Comparison of ENCODE assay signal across 29 cellular contexts in genomic region chr6:149857541-149857940, GRCh38. TPM values are rescaled to one million over a fixed set of nuclear protein-coding genes. Genes with fewer than 3 reads are reported as not detected.
DNase-seq lines count a peak whose midpoint lies in the region; ATAC-seq, FAIRE-seq and TF ChIP-seq lines count a peak whose summit lies in the region.
"Had no signal": no experiment of that assay in that cellular context is flagged by ENCODE, and none has a peak within 500 bp of the region (broad histone marks: within the 10 kb centered on the region; RNA-seq: fewer than 3 reads in every experiment).

No MANE protein-coding gene starts in this region.

- H2BK15ac ChIP-seq in IMR-90 (ENCODE audit: low read depth, low read length) = peak overlapping the region; percentile 82

- peak overlapping the region; percentile 82; the same call in 1 of the 2 replicates for H3K23ac ChIP-seq in IMR-90 (ENCODE audit: low read depth, low read length)

- CTCF ChIA-PET in A549 (lab: Yijun Ruan, JAX) = interaction anchor here (0.6 to 1.3 kb wide), 3 partner anchors 8 to 1008 kb away, joined by 3 to 6 read pairs (median 5); no protein-coding TSS in a partner anchor
- CTCF ChIA-PET in IMR-90 (lab: Yijun Ruan, JAX) = interaction anchor here (0.7 kb wide), 1 partner anchor 46 kb away, joined by 6 read pairs; no protein-coding TSS in a partner anchor

- TF ChIP-seq RAD21 in A549 (conservative IDR thresholded peaks at IDR 0.05 in 1 of 2, IDR thresholded peaks at IDR 0.05 in 1 of 2) (no peak), IMR-90 (IDR thresholded peaks at IDR 0.05; ENCODE audit: low read length) (no peak)

- H2BK5ac ChIP-seq in IMR-90 (ENCODE audit: low read depth, low read length, poor library complexity, severe bottlenecking) = peak overlapping the region; percentile 98

- H3K79me2 ChIP-seq in astrocyte (ENCODE audit: insufficient read depth, low read length) (peaks cover 73% of the 10 kb centered on the region), keratinocyte (ENCODE audit: control insufficient read depth, insufficient read depth, low read length) (peaks cover 51% of the 10 kb centered on the region)

- POLR2A ChIA-PET in A549 (lab: Yijun Ruan, JAX) = no interaction called here
- POLR2A ChIA-PET in IMR-90 (lab: Charles Lee; ENCODE audit: unreplicated experiment) = no interaction called here

- peaks cover 2% of the 10 kb centered on the region for H3K27me3 Mint-ChIP-seq in astrocyte (ENCODE audit: low read depth, unreplicated experiment)
- H3K27me3 Mint-ChIP-seq in activated naive CD8-positive, alpha-beta T cell treated with anti-CD3 and anti-CD28 coated beads for 36 hours = peaks cover 44% of the 10 kb centered on the region

- peak overlapping the region; percentile 84; the same call in 1 of the 2 replicates for H4K91ac ChIP-seq in IMR-90 (ENCODE audit: insufficient read depth, low read depth, low read length)

- peak overlapping the region; percentile 33; the same call in 1 of the 3 replicates for H3K4me3 ChIP-seq in A549
- H3K4me3 ChIP-seq in IMR-90 (ENCODE audit: insufficient read depth, low read depth, low read length) = no peak overlapping the region
- H3K4me3 ChIP-seq in astrocyte (ENCODE audit: insufficient read depth, low read depth, low read length) = peak overlapping the region; percentile 68
- H3K4me3 ChIP-seq in keratinocyte (ENCODE audit: control insufficient read depth in 2 of 3, extremely low read depth in 1 of 3, insufficient read depth in 2 of 3, low read depth in 1 of 3, low read length in 3 of 3) = no peak overlapping the region
- H3K4me3 ChIP-seq in coronary artery = no peak overlapping the region
- H3K4me3 ChIP-seq: body of pancreas, hepatocyte had no signal

- WGBS in A549 (ENCODE audit: missing lambda C conversion rate) = 86% methylated on average over 5 of the region's 5 CpGs
- no CpG with 5 or more reads among the region's 5 CpGs for WGBS in IMR-90 (ENCODE audit: extremely low coverage in 2 of 2, insufficient read length in 1 of 2), 2 experiments

- no peak overlapping the region; the same call in 1 of the 2 replicates for H4K5ac ChIP-seq in IMR-90 (ENCODE audit: low read depth, low read length)

- H3K9me3 Mint-ChIP-seq in astrocyte (ENCODE audit: unreplicated experiment) = no peaks in the 10 kb centered on the region
- H3K9me3 Mint-ChIP-seq in activated naive CD8-positive, alpha-beta T cell treated with anti-CD3 and anti-CD28 coated beads for 36 hours = no peaks in the 10 kb centered on the region
- H3K9me3 Mint-ChIP-seq: stimulated activated naive CD8-positive, alpha-beta T cell treated with anti-CD3 and anti-CD28 coated beads, Interleukin-15, Interleukin-2, amounts not matched to agents 100 ng/mL and 50 ng/mL, for 24 hours had no signal

- TF ChIP-seq POLR2A in A549 (IDR thresholded peaks at IDR 0.05; ENCODE audit: low read length) (no peak), IMR-90 (IDR thresholded peaks at IDR 0.05; ENCODE audit: low read depth, low read length) (no peak)

- no peaks in the 10 kb centered on the region for H3K9me3 ChIP-seq in A549
- H3K9me3 ChIP-seq in IMR-90 (ENCODE audit: control insufficient read depth, insufficient read depth, low read length) = no peaks in the 10 kb centered on the region
- no peaks in the 10 kb centered on the region for H3K9me3 ChIP-seq in astrocyte (ENCODE audit: insufficient read depth, low read depth, low read length)
- H3K9me3 ChIP-seq in keratinocyte (ENCODE audit: control insufficient read depth, low read depth, low read length) = no peaks in the 10 kb centered on the region
- H3K9me3 ChIP-seq: BE2C, body of pancreas had no signal

- TF ChIP-seq CTCF in A549 (IDR thresholded peaks at IDR 0.05) = no peak
- TF ChIP-seq CTCF in IMR-90 (conservative IDR thresholded peaks at IDR 0.05; ENCODE audit: low read depth, low read length) = no peak
- no peak for TF ChIP-seq CTCF in astrocyte (IDR thresholded peaks at IDR 0.05; ENCODE audit: insufficient read depth, low read depth, low read length)
- no peak for TF ChIP-seq CTCF in keratinocyte (optimal IDR thresholded peaks at IDR 0.05 in 1 of 3, IDR thresholded peaks at IDR 0.05 in 1 of 3, conservative IDR thresholded peaks at IDR 0.05 in 1 of 3; ENCODE audit: extremely low read depth in 1 of 3, insufficient read depth in 2 of 3, low read length in 3 of 3)
- TF ChIP-seq CTCF in coronary artery (IDR thresholded peaks at IDR 0.05) = no peak

- BruUV-seq in IMR-90 (replicated peaks; lab: Mats Ljungman, UMichigan) = no TSS peak

- dilution Hi-C loops in IMR-90 (cut with HindIII; ENCODE audit: low sequenced_read_pairs, unreplicated experiment) (no loop called here), keratinocyte (cut with MboI; ENCODE audit: extremely low pct_ligation_motif_present, low sequenced_read_pairs) (no loop called here)

- no peak overlapping the region for H3K27ac Mint-ChIP-seq in astrocyte (ENCODE audit: unreplicated experiment)
- no peak overlapping the region for H3K27ac Mint-ChIP-seq in activated naive CD8-positive, alpha-beta T cell treated with anti-CD3 and anti-CD28 coated beads for 36 hours
- H3K27ac Mint-ChIP-seq: stimulated activated naive CD8-positive, alpha-beta T cell treated with anti-CD3 and anti-CD28 coated beads, Interleukin-15, Interleukin-2, amounts not matched to agents 100 ng/mL and 50 ng/mL, for 24 hours had no signal

- peak overlapping the region; percentile 50 for H3K4me3 Mint-ChIP-seq in astrocyte (ENCODE audit: unreplicated experiment)
- H3K4me3 Mint-ChIP-seq in activated naive CD8-positive, alpha-beta T cell treated with anti-CD3 and anti-CD28 coated beads for 36 hours = no peak overlapping the region
- H3K4me3 Mint-ChIP-seq: stimulated activated naive CD8-positive, alpha-beta T cell treated with anti-CD3 and anti-CD28 coated beads, Interleukin-15, Interleukin-2, amounts not matched to agents 100 ng/mL and 50 ng/mL, for 24 hours had no signal

- no peak for FAIRE-seq in A549 (lab: Jason Lieb, UNC)
- FAIRE-seq in astrocyte (lab: Jason Lieb, UNC) = no peak
- FAIRE-seq in keratinocyte (lab: Jason Lieb, UNC) = no peak
- FAIRE-seq: A204.1, GM19239, HTR-8/SVneo had no signal

- H3K4me1 ChIP-seq in A549 = peaks cover 92% of the 10 kb centered on the region
- peaks cover 34% of the 10 kb centered on the region for H3K4me1 ChIP-seq in IMR-90 (ENCODE audit: control insufficient read depth, insufficient read depth, low read length)
- peaks cover 54% of the 10 kb centered on the region for H3K4me1 ChIP-seq in astrocyte (ENCODE audit: insufficient read depth, low read length)
- H3K4me1 ChIP-seq in keratinocyte (ENCODE audit: control insufficient read depth, extremely low read depth, insufficient read depth, low read length) = peaks cover 70% of the 10 kb centered on the region

- TF ChIP-seq EP300 in A549 (IDR thresholded peaks at IDR 0.05) = no peak

- H4K20me1 ChIP-seq in IMR-90 (ENCODE audit: insufficient read depth, low read length) = peaks cover 16% of the 10 kb centered on the region
- H4K20me1 ChIP-seq in astrocyte (ENCODE audit: insufficient read depth, low read length) = peaks cover 8% of the 10 kb centered on the region
- H4K20me1 ChIP-seq in keratinocyte (ENCODE audit: control insufficient read depth, extremely low read depth, insufficient read depth, low read length) = no peaks in the 10 kb centered on the region

- peak overlapping the region; percentile 69; the same call in 1 of the 2 replicates for H2AK5ac ChIP-seq in IMR-90 (ENCODE audit: low read depth, low read length)

- H4K8ac ChIP-seq in IMR-90 (ENCODE audit: low read depth in 2 of 2, low read length in 2 of 2) = peak overlapping the region in 1 of 2 experiments; percentile 77; a peak in 3 of 4 replicates

- DNase-seq in A549 (ENCODE audit: low read depth in 1 of 2, low spot score in 1 of 2) = no peak
- no peak for DNase-seq in IMR-90
- no peak for DNase-seq in astrocyte (ENCODE audit: low read depth)
- DNase-seq in keratinocyte (ENCODE audit: low read depth, low spot score) = no peak
- DNase-seq in pons (ENCODE audit: low spot score) = no peak
- no peak for DNase-seq in DMS79 (lab: John Stamatoyannopoulos, UW)
- no peak for DNase-seq in activated naive CD8-positive, alpha-beta T cell treated with anti-CD3 and anti-CD28 coated beads for 36 hours
- DNase-seq in coronary artery (ENCODE audit: low spot score) = no peak
- DNase-seq: activated CD4-positive, alpha-beta T cell treated with anti-CD3 and anti-CD28 coated beads for 4 hours; activated CD8-positive, alpha-beta memory T cell treated with anti-CD3 and anti-CD28 coated beads for 24 hours; activated gamma-delta T cell treated with Interleukin-2 at 50 U/mL for 16 hours; BE2C; body of pancreas; effector CD8-positive, alpha-beta T cell; foreskin melanocyte; H7; KBM-7; left colon; MM.1S; NCI-H2081; NCI-H748 treated with DMSO at 0.1 percent for 48 hours had no signal

- H3K4me1 Mint-ChIP-seq in astrocyte (ENCODE audit: low read depth, unreplicated experiment) = peaks cover 50% of the 10 kb centered on the region
- H3K4me1 Mint-ChIP-seq in activated naive CD8-positive, alpha-beta T cell treated with anti-CD3 and anti-CD28 coated beads for 36 hours = peaks cover 10% of the 10 kb centered on the region

- H2BK20ac ChIP-seq in IMR-90 (ENCODE audit: low read depth, low read length) = peak overlapping the region; percentile 71; the same call in 1 of the 2 replicates

- peak overlapping the region; percentile 98 for H3K4ac ChIP-seq in IMR-90 (ENCODE audit: low read depth, low read length)

- in situ Hi-C loops in IMR-90 (cut with MboI; ENCODE audit: low sequenced_read_pairs) = no loop called here

- H3K14ac ChIP-seq in IMR-90 (replicated peaks; ENCODE audit: low read depth, low read length) = peak overlapping the region; percentile 83

- H2BK120ac ChIP-seq in IMR-90 (ENCODE audit: low read depth, low read length) = peak overlapping the region; percentile 93

- intact Hi-C loops in IMR-90 (cut with micrococcal nuclease) = no loop called here

- peaks cover 3% of the 10 kb centered on the region; the same call in 1 of the 2 replicates for H3K36me3 ChIP-seq in IMR-90 (ENCODE audit: control insufficient read depth, insufficient read depth, low read length)
- no peaks in the 10 kb centered on the region for H3K36me3 ChIP-seq in astrocyte (ENCODE audit: insufficient read depth, low read length)
- peaks cover 2 to 9% of the 10 kb centered on the region in 2 experiments for H3K36me3 ChIP-seq in keratinocyte (ENCODE audit: control insufficient read depth in 2 of 2, extremely low read depth in 1 of 2, insufficient read depth in 2 of 2, low read length in 2 of 2)
- H3K36me3 ChIP-seq: BE2C had no signal

- H3K18ac ChIP-seq in IMR-90 (ENCODE audit: low read depth, low read length) = peak overlapping the region; percentile 76; the same call in 1 of the 2 replicates

- ATAC-seq in A549 = no peak
- no peak for ATAC-seq in IMR-90 (ENCODE audit: low read depth)
- ATAC-seq: body of pancreas, esophagus mucosa, left colon had no signal

- no peaks in the 10 kb centered on the region for H3K27me3 ChIP-seq in IMR-90 (ENCODE audit: control insufficient read depth, insufficient read depth, low read length)
- H3K27me3 ChIP-seq in astrocyte (ENCODE audit: insufficient read depth, low read length) = no peaks in the 10 kb centered on the region
- no peaks in the 10 kb centered on the region for H3K27me3 ChIP-seq in keratinocyte (ENCODE audit: control insufficient read depth, extremely low read depth, insufficient read depth, low read length)
- H3K27me3 ChIP-seq: BE2C, body of pancreas, hepatocyte had no signal

- peak overlapping the region; percentile 11; the same call in 1 of the 2 replicates for H3K56ac ChIP-seq in IMR-90 (ENCODE audit: extremely low read depth, insufficient read depth, low read length)

- H3K4me2 ChIP-seq in A549 (peak overlapping the region; percentile 97), IMR-90 (ENCODE audit: low read depth, low read length) (no peak overlapping the region), astrocyte (ENCODE audit: low read length) (peak overlapping the region; percentile 89), keratinocyte (ENCODE audit: control insufficient read depth, extremely low read depth, insufficient read depth, low read depth, low read length) (peak overlapping the region; percentile 89)
- H3K4me2 ChIP-seq: hepatocyte had no signal

- H3K9ac ChIP-seq in IMR-90 (ENCODE audit: low read depth, low read length) = no peak overlapping the region; the same call in 1 of the 2 replicates
- H3K9ac ChIP-seq in astrocyte (ENCODE audit: low read length) = peak overlapping the region; percentile 90
- peak overlapping the region; percentile 78 for H3K9ac ChIP-seq in keratinocyte (ENCODE audit: control insufficient read depth, extremely low read depth, insufficient read depth, low read length)

- H3K79me1 ChIP-seq in IMR-90 (ENCODE audit: low read depth in 1 of 2, low read length in 2 of 2) = peaks cover 20 to 55% of the 10 kb centered on the region in 2 experiments

- H2AFZ ChIP-seq in IMR-90 (replicated peaks; ENCODE audit: low read length, poor library complexity) (no peak overlapping the region), astrocyte (ENCODE audit: low read depth, low read length) (no peak overlapping the region), keratinocyte (ENCODE audit: control insufficient read depth, low read length) (no peak overlapping the region)
- H2AFZ ChIP-seq: hepatocyte had no signal

- H2AK9ac ChIP-seq in IMR-90 (replicated peaks; ENCODE audit: low read depth, low read length, poor library complexity) = no peak overlapping the region

- H3K9me1 ChIP-seq in IMR-90 (ENCODE audit: insufficient read depth, low read length) (peaks cover 24% of the 10 kb centered on the region), keratinocyte (ENCODE audit: control insufficient read depth, extremely low read depth, insufficient read depth, low read length) (peaks cover 3% of the 10 kb centered on the region)

- no peaks in the 10 kb centered on the region for H3K36me3 Mint-ChIP-seq in astrocyte (ENCODE audit: low read depth, unreplicated experiment)
- no peaks in the 10 kb centered on the region for H3K36me3 Mint-ChIP-seq in activated naive CD8-positive, alpha-beta T cell treated with anti-CD3 and anti-CD28 coated beads for 36 hours

- H3K27ac ChIP-seq in A549 (peak overlapping the region; percentile 84 to 88), IMR-90 (ENCODE audit: insufficient read depth, low read length) (peak overlapping the region; percentile 54; the same call in 1 of the 2 replicates), astrocyte (ENCODE audit: low read depth, low read length) (peak overlapping the region; percentile 98), keratinocyte (ENCODE audit: control insufficient read depth, insufficient read depth, low read length) (peak overlapping the region; percentile 93), coronary artery (no peak overlapping the region)
- H3K27ac ChIP-seq: body of pancreas had no signal

RNA-seq across cellular contexts. Expression of gene LRP11, which starts 6.6 kb away (rescaled TPM):
- 57.7 and 59.2 TPM in 2 replicates for polyA plus RNA-seq in A549 (2011; rRNA removed)
- 21.1 and 28.5 TPM in 2 replicates for polyA plus RNA-seq in A549 (2012; cell fraction: cytosol; rRNA removed)
- 18.2 and 23.9 TPM in 2 replicates for polyA plus RNA-seq in A549 (2012; cell fraction: nucleus; rRNA removed)
- polyA plus RNA-seq in A549 (2017; fragmentation: RNase III; extraction: RNeasy Plus Mini Kit Qiagen cat#74134 plus additional on column Dnase treatment) = 37.4 to 53.8 TPM (median 48.9 TPM) in 3 replicates
- polyA minus RNA-seq in A549 (2011; rRNA and poly(A)+ RNA removed) = 78.1 and 98.4 TPM in 2 replicates
- total RNA-seq in IMR-90 (2012; rRNA removed) = 63.8 and 74.7 TPM in 2 replicates
- polyA plus RNA-seq in IMR-90 (2012; rRNA removed) = 46.5 and 48.8 TPM in 2 replicates
- 17.7 and 33.4 TPM in 2 replicates for polyA plus RNA-seq in IMR-90 (2012; cell fraction: cytosol; rRNA removed)
- polyA plus RNA-seq in IMR-90 (2012; cell fraction: nucleus; rRNA removed; ENCODE audit: low replicate concordance) = 21.3 and 25.1 TPM in 2 replicates
- total RNA-seq in astrocyte = 24.2 and 26.2 TPM in 2 replicates
- 26.4 to 49.2 TPM (median 31.1 TPM) in 3 replicates for polyA plus RNA-seq in keratinocyte
- polyA plus RNA-seq in keratinocyte (2011; ENCODE audit: low read depth) = 48.7 TPM
- polyA plus RNA-seq in keratinocyte (2011; cell fraction: cytosol; rRNA removed) = 23.3 and 33.9 TPM in 2 replicates
- polyA plus RNA-seq in keratinocyte (2011; cell fraction: nucleus; rRNA removed) = 44.9 and 52.7 TPM in 2 replicates
- 25.2 and 70.7 TPM in 2 replicates for polyA plus RNA-seq in keratinocyte (2012; ENCODE audit: low replicate concordance)
- 46.2 to 99.9 TPM (median 57.1 TPM) in 3 replicates for polyA minus RNA-seq in keratinocyte
- 46.0 TPM for polyA minus RNA-seq in keratinocyte (2011; cell fraction: cytosol; rRNA and poly(A)+ RNA removed)
- 46.4 and 66.9 TPM in 2 replicates for polyA minus RNA-seq in keratinocyte (2011; cell fraction: nucleus; rRNA and poly(A)+ RNA removed)
- 1 to 10 TPM; 1.8 to 2.1 TPM for total RNA-seq in activated naive CD8-positive, alpha-beta T cell treated with anti-CD3 and anti-CD28 coated beads for 36 hours

RNA-seq across cellular contexts. Expression of gene RAET1E, which starts 40.4 kb away (rescaled TPM):
- polyA plus RNA-seq in A549 (2011; rRNA removed) = 2.8 and 4.2 TPM in 2 replicates
- polyA plus RNA-seq in A549 (2012; cell fraction: cytosol; rRNA removed) = 0.66 and 0.98 TPM in 2 replicates
- 0.32 and 1.1 TPM in 2 replicates for polyA plus RNA-seq in A549 (2012; cell fraction: nucleus; rRNA removed)
- polyA plus RNA-seq in A549 (2017; fragmentation: RNase III; extraction: RNeasy Plus Mini Kit Qiagen cat#74134 plus additional on column Dnase treatment) = 3.3 to 5.4 TPM (median 4.5 TPM) in 3 replicates
- 0.44 and 2.6 TPM in 2 replicates for polyA minus RNA-seq in A549 (2011; rRNA and poly(A)+ RNA removed)
- not detected in 2 replicates for total RNA-seq in IMR-90 (2012; rRNA removed)
- polyA plus RNA-seq in IMR-90 (2012; rRNA removed) = not detected in 2 replicates
- 0.02 TPM in 1 of 2 replicates, not detected in the other for polyA plus RNA-seq in IMR-90 (2012; cell fraction: cytosol; rRNA removed)
- 0.16 TPM in 1 of 2 replicates, not detected in the other for polyA plus RNA-seq in IMR-90 (2012; cell fraction: nucleus; rRNA removed; ENCODE audit: low replicate concordance)
- not detected in 2 replicates for total RNA-seq in astrocyte
- 8.4 to 24.9 TPM (median 14.0 TPM) in 3 replicates for polyA plus RNA-seq in keratinocyte
- polyA plus RNA-seq in keratinocyte (2011; ENCODE audit: low read depth) = 19.2 TPM
- polyA plus RNA-seq in keratinocyte (2011; cell fraction: cytosol; rRNA removed) = 7.7 and 14.8 TPM in 2 replicates
- 29.0 and 31.6 TPM in 2 replicates for polyA plus RNA-seq in keratinocyte (2011; cell fraction: nucleus; rRNA removed)
- polyA plus RNA-seq in keratinocyte (2012; ENCODE audit: low replicate concordance) = 4.6 and 45.2 TPM in 2 replicates
- 2.3 to 20.6 TPM (median 5.9 TPM) in 3 replicates for polyA minus RNA-seq in keratinocyte
- polyA minus RNA-seq in keratinocyte (2011; cell fraction: cytosol; rRNA and poly(A)+ RNA removed) = 2.3 TPM
- polyA minus RNA-seq in keratinocyte (2011; cell fraction: nucleus; rRNA and poly(A)+ RNA removed) = 10.4 and 15.0 TPM in 2 replicates
- total RNA-seq in activated naive CD8-positive, alpha-beta T cell treated with anti-CD3 and anti-CD28 coated beads for 36 hours = not detected
- total RNA-seq: body of pancreas; G401; H7; hepatocyte; T-helper 2 cell treated with Interferon-gamma antibody and Interleukin-4, amounts not matched to agents 100 ng/mL and 5 ng/mL, for 36 hours had no signal
- polyA plus RNA-seq: hepatocyte had no signal

Comparison
In these comparisons a context has a peak if more than half of its experiments do, and no peak if none do; other contexts are left out.
1. H3K27ac ChIP-seq: peak in A549 (2 of 2), IMR-90 (single experiment), astrocyte (single experiment) and keratinocyte (single experiment); none in coronary artery (0 of 2).
2. H3K4me3 ChIP-seq: peak in A549 (single experiment) and astrocyte (single experiment); none in IMR-90 (single experiment), keratinocyte (0 of 3) and coronary artery (single experiment).